In the genomic region with DNA sequence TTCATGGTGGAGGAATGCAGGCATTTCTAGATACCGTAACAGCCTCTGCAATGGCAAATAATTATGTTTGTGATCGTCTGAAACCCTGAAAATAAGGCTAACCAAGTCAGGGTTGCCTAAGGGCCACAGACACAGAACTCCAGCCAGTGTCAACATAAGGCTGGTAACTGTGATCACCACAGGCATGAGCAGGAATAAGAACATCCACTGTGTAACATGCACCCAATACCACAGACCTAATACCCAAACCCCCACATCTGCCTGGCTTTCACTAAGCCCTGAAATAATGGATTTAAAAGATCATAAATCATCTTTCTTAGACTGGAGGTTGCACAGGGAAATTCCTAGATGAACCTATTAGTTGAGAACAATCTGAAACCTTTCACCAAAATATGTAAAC, we compare ENCODE assay signal across 15 cellular contexts.
DNase-seq lines count a peak whose midpoint lies in the region; ATAC-seq and TF ChIP-seq lines count a peak whose summit lies in the region.
"Had no signal": no experiment of that assay in that cellular context is flagged by ENCODE, and none has a peak within 500 bp of the region (broad histone marks: within the 10 kb centered on the region; RNA-seq: fewer than 3 reads in every experiment).

No MANE protein-coding gene starts in this region.

- intact Hi-C loops in right lobe of liver (cut with DNase I): no loop called here

- no peak overlapping the region for H3K18ac ChIP-seq in mesenchymal stem cell (ENCODE audit: low read depth in 1 of 2, low read length in 2 of 2)

- H3K9ac ChIP-seq in mesenchymal stem cell (ENCODE audit: low read length): no peak overlapping the region

- no peaks in the 10 kb centered on the region for H3K79me1 ChIP-seq in mesenchymal stem cell (replicated peaks; ENCODE audit: low read length, poor library complexity, severe bottlenecking)

- H3K4ac ChIP-seq in mesenchymal stem cell (ENCODE audit: low read depth in 1 of 2, low read length in 2 of 2): no peak overlapping the region

- H2BK15ac ChIP-seq in mesenchymal stem cell (ENCODE audit: low read depth, poor library complexity, severe bottlenecking): no peak overlapping the region

- no peak overlapping the region for H4K8ac ChIP-seq in mesenchymal stem cell (ENCODE audit: low read length)

- H2AK5ac ChIP-seq in mesenchymal stem cell (ENCODE audit: low read length, severe bottlenecking): no peak overlapping the region

- H3K14ac ChIP-seq in mesenchymal stem cell (ENCODE audit: low read length in 2 of 2): no peak overlapping the region

- no peak overlapping the region for H3K23ac ChIP-seq in mesenchymal stem cell (ENCODE audit: low read length in 2 of 2)

- no peak overlapping the region for H4K91ac ChIP-seq in mesenchymal stem cell (ENCODE audit: low read length)

- H3K27ac ChIP-seq in mesenchymal stem cell (ENCODE audit: low read length, poor library complexity, severe bottlenecking): no peak overlapping the region
- H3K27ac ChIP-seq in right lobe of liver: no peak overlapping the region

- no peak overlapping the region for H2AFZ ChIP-seq in mesenchymal stem cell (ENCODE audit: low read depth, low read length)

- TF ChIP-seq CTCF in astrocyte of the spinal cord (IDR thresholded peaks at IDR 0.05; ENCODE audit: low read depth, low read length): no peak
- TF ChIP-seq CTCF in right lobe of liver (IDR thresholded peaks at IDR 0.05): no peak

- peak; percentile 26 for DNase-seq in NCI-H69 (lab: John Stamatoyannopoulos, UW)
- DNase-seq in astrocyte of the spinal cord (ENCODE audit: low read depth, low spot score): peak; percentile 19
- DNase-seq in myocyte (ENCODE audit: low read depth): peak; percentile 36
- DNase-seq in mesenchymal stem cell: no peak
- DNase-seq in activated CD4-positive, alpha-beta T cell treated with anti-CD3 and anti-CD28 coated beads for 4 hours: no peak
- no peak for DNase-seq in right lobe of liver
- DNase-seq: ACHN; BE2C; C1 segment of cervical spinal cord; Caco-2; CD4-positive, CD25-positive, alpha-beta regulatory T cell; HCEC 1CT; IMR-90 had no signal

- no peaks in the 10 kb centered on the region for H3K36me3 ChIP-seq in mesenchymal stem cell (ENCODE audit: control insufficient read depth in 1 of 2, insufficient read depth in 2 of 2, low read depth in 1 of 2, low read length in 2 of 2)
- H3K36me3 ChIP-seq in right lobe of liver: no peaks in the 10 kb centered on the region
- H3K36me3 ChIP-seq: BE2C had no signal

- in situ Hi-C loops in astrocyte of the spinal cord (cut with HindIII; ENCODE audit: low sequenced_read_pairs): no loop called here

- WGBS in mesenchymal stem cell: 93% methylated on average over 2 of the region's 2 CpGs
- WGBS in right lobe of liver (ENCODE audit: insufficient coverage, low coverage, low lambda C conversion rate, missing lambda C conversion rate): 80% methylated on average over 1 of the region's 2 CpGs

- H3K9me3 ChIP-seq in mesenchymal stem cell (ENCODE audit: control insufficient read depth, low read length) (peaks cover 5% of the 10 kb centered on the region), right lobe of liver (no peaks in the 10 kb centered on the region)
- H3K9me3 ChIP-seq: BE2C, Caco-2 had no signal

- H3K4me3 ChIP-seq in astrocyte of the spinal cord (ENCODE audit: low read depth, low read length) (no peak overlapping the region), mesenchymal stem cell (ENCODE audit: insufficient read depth in 1 of 2, low read depth in 1 of 2, low read length in 2 of 2) (no peak overlapping the region), right lobe of liver (no peak overlapping the region)
- H3K4me3 ChIP-seq: GM23338 had no signal

- H2BK120ac ChIP-seq in mesenchymal stem cell (ENCODE audit: low read depth, low read length): no peak overlapping the region

- no peak overlapping the region for H2BK12ac ChIP-seq in mesenchymal stem cell (ENCODE audit: low read length in 2 of 2)

- H3K27me3 ChIP-seq in mesenchymal stem cell (ENCODE audit: control insufficient read depth in 1 of 2, insufficient read depth in 1 of 2, low read length in 2 of 2): no peaks in the 10 kb centered on the region
- no peaks in the 10 kb centered on the region for H3K27me3 ChIP-seq in right lobe of liver
- H3K27me3 ChIP-seq: BE2C had no signal

- ATAC-seq in right lobe of liver: no peak
- no peak for ATAC-seq in HG03442 (IDR thresholded peaks at IDR 0.05; ENCODE audit: unreplicated experiment)
- ATAC-seq: GM23338 had no signal

- TF ChIP-seq POLR2A in right lobe of liver (IDR thresholded peaks at IDR 0.05): no peak

- no peak overlapping the region for H3K4me2 ChIP-seq in mesenchymal stem cell (ENCODE audit: low read length, poor library complexity, severe bottlenecking)
- H3K4me2 ChIP-seq: GM23338 had no signal

- H3K4me1 ChIP-seq in mesenchymal stem cell (ENCODE audit: control insufficient read depth, insufficient read depth, low read depth, low read length): no peaks in the 10 kb centered on the region
- H3K4me1 ChIP-seq in right lobe of liver: no peaks in the 10 kb centered on the region
- H3K4me1 ChIP-seq: BE2C, Caco-2 had no signal

- no peak overlapping the region for H2BK5ac ChIP-seq in mesenchymal stem cell (ENCODE audit: low read depth, low read length, poor library complexity, severe bottlenecking)

Comparison
In these comparisons a context has a peak if more than half of its experiments do, and no peak if none do; other contexts are left out.
1. DNase-seq: peak in NCI-H69 (single experiment), astrocyte of the spinal cord (single experiment) and myocyte (single experiment); none in mesenchymal stem cell (single experiment), activated CD4-positive, alpha-beta T cell treated with anti-CD3 and anti-CD28 coated beads for 4 hours (0 of 2) and right lobe of liver (0 of 3).